Comparison of ENCODE assay signal across 11 cellular contexts in the genomic region with DNA sequence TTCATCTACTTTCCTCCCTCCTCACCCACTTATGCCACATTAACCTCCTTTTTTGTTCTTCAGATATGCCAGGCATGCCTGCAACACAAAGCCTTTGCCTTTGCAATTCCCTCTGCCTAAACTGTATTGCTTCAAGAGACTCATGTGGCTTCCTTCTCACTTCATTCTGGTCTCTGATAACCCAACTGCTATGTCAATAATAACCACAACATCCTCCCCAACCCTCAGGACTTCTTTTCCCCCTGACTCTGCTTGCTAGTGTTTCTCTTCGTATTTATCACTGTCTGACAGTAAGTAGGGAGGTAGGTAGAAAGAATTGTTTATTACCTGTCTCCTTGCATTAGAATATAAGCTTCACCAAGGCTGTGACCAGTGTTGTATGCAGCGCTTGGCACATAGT. TPM values are rescaled to one million over a fixed set of nuclear protein-coding genes. Genes with fewer than 3 reads are reported as not detected.
DNase-seq lines count a peak whose midpoint lies in the region; ATAC-seq, FAIRE-seq and TF ChIP-seq lines count a peak whose summit lies in the region.
"Had no signal": no experiment of that assay in that cellular context is flagged by ENCODE, and none has a peak within 500 bp of the region (broad histone marks: within the 10 kb centered on the region; RNA-seq: fewer than 3 reads in every experiment).

No MANE protein-coding gene starts in this region.

- H3K27ac ChIP-seq in BLaER1, result no peak overlapping the region

- ATAC-seq in effector memory CD8-positive, alpha-beta T cell (replicated peaks), result peak; percentile 75
- ATAC-seq in GM19023 (IDR thresholded peaks at IDR 0.05; ENCODE audit: unreplicated experiment), result no peak
- no peak for ATAC-seq in HG02588 (IDR thresholded peaks at IDR 0.05; ENCODE audit: unreplicated experiment)

- no peaks in the 10 kb centered on the region for H3K9me3 Mint-ChIP-seq in effector memory CD8-positive, alpha-beta T cell

- peak overlapping the region; percentile 80 to 90 for H3K4me3 Mint-ChIP-seq in effector memory CD8-positive, alpha-beta T cell

- H3K36me3 Mint-ChIP-seq in effector memory CD8-positive, alpha-beta T cell (ENCODE audit: insufficient read depth), result peaks cover 90% of the 10 kb centered on the region

- peaks cover 41 to 69% of the 10 kb centered on the region in 2 donors for H3K4me1 Mint-ChIP-seq in effector memory CD8-positive, alpha-beta T cell (ENCODE audit: low read depth in 2 of 2)

- H3K9me3 ChIP-seq in BLaER1, result no peaks in the 10 kb centered on the region

- no peak overlapping the region for H3K4me3 ChIP-seq in BLaER1

- peaks cover 92% of the 10 kb centered on the region for H3K36me3 ChIP-seq in BLaER1

- H3K27me3 Mint-ChIP-seq in effector memory CD8-positive, alpha-beta T cell, result no peaks in the 10 kb centered on the region

- peak overlapping the region; percentile 49 for H3K4me2 ChIP-seq in BLaER1

- H3K27ac Mint-ChIP-seq in effector memory CD8-positive, alpha-beta T cell, result peak overlapping the region; percentile 74 to 89

- DNase-seq in GM12891 (ENCODE audit: insufficient read length, low spot score) (no peak), T-helper 2 cell (peak in 3 of 5 experiments; percentile 21 to 97 (median 88)), NCI-H187 treated with DMSO at 0.1 percent for 48 hours (lab: John Stamatoyannopoulos, UW) (no peak), pons (ENCODE audit: low spot score) (no peak)
- peak; percentile 49 to 55 (median 52) for DNase-seq in effector memory CD8-positive, alpha-beta T cell
- DNase-seq: COR-L47, islet precursor cell, NCI-H2081 had no signal

- FAIRE-seq in GM12891 (lab: Jason Lieb, UNC), result peak; percentile 26

- H3K27me3 ChIP-seq in BLaER1, result no peaks in the 10 kb centered on the region

- 0 out of 2 replicates have a peak, but pooled peaks cover 17% of the 10 kb centered on the region for H4K20me1 ChIP-seq in BLaER1

- peaks cover 22% of the 10 kb centered on the region for H3K4me1 ChIP-seq in BLaER1

- no peak overlapping the region for H3K9ac ChIP-seq in BLaER1

- no peak for TF ChIP-seq POLR2A in GM12891 (IDR thresholded peaks at IDR 0.05; ENCODE audit: low read depth, low read length)

TF ChIP-seq in GM12891, 5 proteins besides CTCF, POLR2A, EP300 and RAD21:
- no peak for TF ChIP-seq TAF1 (IDR thresholded peaks at IDR 0.05; ENCODE audit: low read depth, low read length)
- no peak for TF ChIP-seq POLR2AphosphoS5 (IDR thresholded peaks at IDR 0.05; ENCODE audit: low read depth, low read length)
- TF ChIP-seq SPI1 (IDR thresholded peaks at IDR 0.05; ENCODE audit: low read depth, low read length), result no peak
- no peak for TF ChIP-seq PAX5 (IDR thresholded peaks at IDR 0.05; ENCODE audit: insufficient read depth, low read length, severe bottlenecking)
- TF ChIP-seq POU2F2 (IDR thresholded peaks at IDR 0.05; ENCODE audit: low read depth, low read length), result no peak

RNA-seq across cellular contexts. Expression of a gene that starts 22.4 kb away (rescaled TPM):
- polyA plus RNA-seq in GM12891 (2012; ENCODE audit: low read depth, missing spikeins), result 22.9 TPM

RNA-seq across cellular contexts. Expression of a gene that starts 46.4 kb away (rescaled TPM):
- polyA plus RNA-seq in GM12891 (2012; ENCODE audit: low read depth, missing spikeins), result 8.7 TPM

Comparison
In these comparisons a context has a peak if more than half of its experiments do, and no peak if none do; other contexts are left out.
1. DNase-seq: peak in T-helper 2 cell (3 of 5) and effector memory CD8-positive, alpha-beta T cell (3 of 3); none in GM12891 (single experiment), NCI-H187 treated with DMSO at 0.1 percent for 48 hours (single experiment) and pons (single experiment).